ENCODE assay signal across 12 cellular contexts in genomic region chr9:109653470-109653869, GRCh38.
"Had no signal": no experiment of that assay in that cellular context is flagged by ENCODE, and none has a peak within 500 bp of the region (broad histone marks: within the 10 kb centered on the region; RNA-seq: fewer than 3 reads in every experiment).

No MANE protein-coding gene starts in this region.

- H3K36me3 ChIP-seq: ascending aorta, transverse colon had no signal

- H3K4me2 ChIP-seq: hepatocyte had no signal

- H3K79me2 ChIP-seq: hepatocyte had no signal

- H2AFZ ChIP-seq: hepatocyte had no signal

- ATAC-seq: activated T-helper 17 cell treated with anti-CD3 and anti-CD28 coated beads, Interleukin-2, amount 50 U/mL, for 72 hours; naive thymus-derived CD4-positive, alpha-beta T cell; stimulated activated naive B cell treated with anti-CD40 and anti-IgM and Interleukin-4, amounts not matched to agents 10 μg/mL and 1 μg/mL and 100 μg/mL, for 72 hours; T-cell had no signal

- H3K27me3 ChIP-seq: ascending aorta, hepatocyte, transverse colon had no signal

- H3K4me3 ChIP-seq: ascending aorta, hepatocyte, transverse colon had no signal

- DNase-seq: activated CD4-positive, alpha-beta T cell treated with anti-CD3 and anti-CD28 coated beads, Interleukin-2, amount 50 U/mL, for 48 hours; activated naive CD4-positive, alpha-beta T cell treated with Interleukin-2 at 50 U/mL for 16 hours; islet precursor cell; naive thymus-derived CD4-positive, alpha-beta T cell; stimulated activated CD4-positive, alpha-beta T cell treated with anti-CD3 and anti-CD28 coated beads, Interleukin-2, amount 100 ng/mL, for 48 hours; stimulated activated naive B cell treated with anti-CD40 and anti-IgM and Interleukin-4, amounts not matched to agents 10 μg/mL and 1 μg/mL and 100 μg/mL, for 72 hours; T-cell; T-helper 9 cell; transverse colon had no signal

- H3K4me1 ChIP-seq: ascending aorta, transverse colon had no signal

- H3K27ac ChIP-seq: ascending aorta, hepatocyte, transverse colon had no signal

- H3K9me3 ChIP-seq: ascending aorta, transverse colon had no signal
